9 cellular contexts compared by ENCODE assay signal in genomic region chr12:67217647-67218046, GRCh38.
"Had no signal": no experiment of that assay in that cellular context is flagged by ENCODE, and none has a peak within 500 bp of the region (broad histone marks: within the 10 kb centered on the region; RNA-seq: fewer than 3 reads in every experiment).

No MANE protein-coding gene starts in this region.

- H3K4me2 ChIP-seq: KMS-11 had no signal

- H3K27ac Mint-ChIP-seq: IgD-negative memory B cell had no signal

- H3K4me3 ChIP-seq: K562 had no signal

- H3K9me3 Mint-ChIP-seq: IgD-negative memory B cell had no signal

- H3K27ac ChIP-seq: HL-60, KMS-11 had no signal

- H3K4me1 Mint-ChIP-seq: IgD-negative memory B cell had no signal

- DNase-seq: IMR-90, KBM-7, KG1 had no signal

- H3K9ac ChIP-seq: KMS-11 had no signal

- H3K4me3 Mint-ChIP-seq: IgD-negative memory B cell had no signal

- FAIRE-seq: HepG2, HTR-8/SVneo, K562 had no signal

- H3K36me3 Mint-ChIP-seq: IgD-negative memory B cell had no signal

- ATAC-seq: HepG2, K562 had no signal
